Comparison of ENCODE assay signal across 1 cellular context in genomic region chr17:51121620-51122472, GRCh38.
TF ChIP-seq lines count a peak whose summit lies in the region.

No MANE protein-coding gene starts in this region.

TF ChIP-seq in K562, 482 proteins besides CTCF, POLR2A, EP300 and RAD21 (continued from another document and continues in another):
- TF ChIP-seq GTF3C2 (IDR thresholded peaks at IDR 0.05; ENCODE audit: borderline replicate concordance, extremely low read depth, insufficient read length) (no peak), ZNF224 (CRISPR knock-in tag; IDR thresholded peaks at IDR 0.05) (no peak), PATZ1 (CRISPR knock-in tag; IDR thresholded peaks at IDR 0.05; ENCODE audit: borderline replicate concordance) (no peak), GABPA (tag; conservative IDR thresholded peaks at IDR 0.05; ENCODE audit: low read depth) (no peak; the same call in 1 of the 2 replicates), TAF9B (IDR thresholded peaks at IDR 0.05; ENCODE audit: partially characterized antibody) (peak; percentile 97), CBX3 (IDR thresholded peaks at IDR 0.05; ENCODE audit: borderline replicate concordance in 1 of 2, low read length in 2 of 2) (peak in 1 of 2 experiments; percentile 79; a peak in 1 of 3 replicates), MAFG (tag; conservative IDR thresholded peaks at IDR 0.05) (peak; percentile 81), RHOXF2B (CRISPR knock-in tag; conservative IDR thresholded peaks at IDR 0.05) (no peak), MTA2 (IDR thresholded peaks at IDR 0.05; ENCODE audit: low read depth) (peak; percentile 56), ZFP36 (IDR thresholded peaks at IDR 0.05; ENCODE audit: low read depth, low read length, partially characterized antibody) (no peak), ATF7 (IDR thresholded peaks at IDR 0.05) (peak; percentile 95), KHSRP (IDR thresholded peaks at IDR 0.05) (no peak), ZC3H11A (IDR thresholded peaks at IDR 0.05; ENCODE audit: low read depth, low read length) (no peak), CEBPB (tag; IDR thresholded peaks at IDR 0.05) (peak; percentile 90), MYNN (IDR thresholded peaks at IDR 0.05) (peak; percentile 87), MYNN (CRISPR knock-in tag; IDR thresholded peaks at IDR 0.05) (no peak), CXXC5 (CRISPR knock-in tag; IDR thresholded peaks at IDR 0.05) (peak; percentile 91), GATA2 (CRISPR knock-in tag; IDR thresholded peaks at IDR 0.05) (no peak), RBM25 (IDR thresholded peaks at IDR 0.05; ENCODE audit: low read depth, low read length, severe bottlenecking) (no peak), SREBF2 (CRISPR knock-in tag; IDR thresholded peaks at IDR 0.05) (no peak), ZNF75A (CRISPR knock-in tag; IDR thresholded peaks at IDR 0.05) (no peak), YY1 (IDR thresholded peaks at IDR 0.05; ENCODE audit: borderline replicate concordance in 1 of 3, control insufficient read depth in 1 of 3, extremely low read depth in 1 of 3, insufficient read depth in 3 of 3, insufficient read length in 1 of 3, insufficient replicate concordance in 2 of 3, low read depth in 1 of 3, low read length in 2 of 3) (peak in 2 of 3 experiments; percentile 46 to 75), THRA (IDR thresholded peaks at IDR 0.05) (no peak), PCBP1 (IDR thresholded peaks at IDR 0.05; ENCODE audit: low read depth, low read length, poor library complexity, severe bottlenecking) (no peak), ZNF384 (IDR thresholded peaks at IDR 0.05; ENCODE audit: low read depth, low read length) (peak; percentile 24; the same call in 1 of the 2 replicates), HDAC2 (IDR thresholded peaks at IDR 0.05) (peak; percentile 77), ZKSCAN3 (CRISPR knock-in tag; IDR thresholded peaks at IDR 0.05) (no peak), JUNB (CRISPR knock-in tag; conservative IDR thresholded peaks at IDR 0.05) (no peak), TCF7L2 (IDR thresholded peaks at IDR 0.05; ENCODE audit: low read depth, low read length) (no peak), MAFF (IDR thresholded peaks at IDR 0.05; ENCODE audit: low read length) (peak; percentile 55; the same call in 1 of the 2 replicates), FOXO4 (CRISPR knock-in tag; IDR thresholded peaks at IDR 0.05) (no peak), HDAC6 (IDR thresholded peaks at IDR 0.05; ENCODE audit: low read depth, low read length) (no peak), DMBX1 (CRISPR knock-in tag; IDR thresholded peaks at IDR 0.05; ENCODE audit: borderline replicate concordance) (0 out of 2 replicates have a peak, but pooled peaks have one; percentile 12), JUN (IDR thresholded peaks at IDR 0.05; ENCODE audit: borderline replicate concordance, low read depth, low read length) (peak; percentile 93; the same call in 1 of the 2 replicates), JUN (CRISPR knock-in tag; IDR thresholded peaks at IDR 0.05; ENCODE audit: borderline replicate concordance) (no peak; the same call in 1 of the 2 replicates)
- TF ChIP-seq, protein P1, sequence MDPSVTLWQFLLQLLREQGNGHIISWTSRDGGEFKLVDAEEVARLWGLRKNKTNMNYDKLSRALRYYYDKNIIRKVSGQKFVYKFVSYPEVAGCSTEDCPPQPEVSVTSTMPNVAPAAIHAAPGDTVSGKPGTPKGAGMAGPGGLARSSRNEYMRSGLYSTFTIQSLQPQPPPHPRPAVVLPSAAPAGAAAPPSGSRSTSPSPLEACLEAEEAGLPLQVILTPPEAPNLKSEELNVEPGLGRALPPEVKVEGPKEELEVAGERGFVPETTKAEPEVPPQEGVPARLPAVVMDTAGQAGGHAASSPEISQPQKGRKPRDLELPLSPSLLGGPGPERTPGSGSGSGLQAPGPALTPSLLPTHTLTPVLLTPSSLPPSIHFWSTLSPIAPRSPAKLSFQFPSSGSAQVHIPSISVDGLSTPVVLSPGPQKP (CRISPR knock-in tag; IDR thresholded peaks at IDR 0.05) = no peak
- TF ChIP-seq, protein P2, sequence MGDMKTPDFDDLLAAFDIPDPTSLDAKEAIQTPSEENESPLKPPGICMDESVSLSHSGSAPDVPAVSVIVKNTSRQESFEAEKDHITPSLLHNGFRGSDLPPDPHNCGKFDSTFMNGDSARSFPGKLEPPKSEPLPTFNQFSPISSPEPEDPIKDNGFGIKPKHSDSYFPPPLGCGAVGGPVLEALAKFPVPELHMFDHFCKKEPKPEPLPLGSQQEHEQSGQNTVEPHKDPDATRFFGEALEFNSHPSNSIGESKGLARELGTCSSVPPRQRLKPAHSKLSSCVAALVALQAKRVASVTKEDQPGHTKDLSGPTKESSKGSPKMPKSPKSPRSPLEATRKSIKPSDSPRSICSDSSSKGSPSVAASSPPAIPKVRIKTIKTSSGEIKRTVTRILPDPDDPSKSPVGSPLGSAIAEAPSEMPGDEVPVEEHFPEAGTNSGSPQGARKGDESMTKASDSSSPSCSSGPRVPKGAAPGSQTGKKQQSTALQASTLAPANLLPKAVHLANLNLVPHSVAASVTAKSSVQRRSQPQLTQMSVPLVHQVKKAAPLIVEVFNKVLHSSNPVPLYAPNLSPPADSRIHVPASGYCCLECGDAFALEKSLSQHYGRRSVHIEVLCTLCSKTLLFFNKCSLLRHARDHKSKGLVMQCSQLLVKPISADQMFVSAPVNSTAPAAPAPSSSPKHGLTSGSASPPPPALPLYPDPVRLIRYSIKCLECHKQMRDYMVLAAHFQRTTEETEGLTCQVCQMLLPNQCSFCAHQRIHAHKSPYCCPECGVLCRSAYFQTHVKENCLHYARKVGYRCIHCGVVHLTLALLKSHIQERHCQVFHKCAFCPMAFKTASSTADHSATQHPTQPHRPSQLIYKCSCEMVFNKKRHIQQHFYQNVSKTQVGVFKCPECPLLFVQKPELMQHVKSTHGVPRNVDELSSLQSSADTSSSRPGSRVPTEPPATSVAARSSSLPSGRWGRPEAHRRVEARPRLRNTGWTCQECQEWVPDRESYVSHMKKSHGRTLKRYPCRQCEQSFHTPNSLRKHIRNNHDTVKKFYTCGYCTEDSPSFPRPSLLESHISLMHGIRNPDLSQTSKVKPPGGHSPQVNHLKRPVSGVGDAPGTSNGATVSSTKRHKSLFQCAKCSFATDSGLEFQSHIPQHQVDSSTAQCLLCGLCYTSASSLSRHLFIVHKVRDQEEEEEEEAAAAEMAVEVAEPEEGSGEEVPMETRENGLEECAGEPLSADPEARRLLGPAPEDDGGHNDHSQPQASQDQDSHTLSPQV (IDR thresholded peaks at IDR 0.05) = peak; percentile 47; the same call in 1 of the 2 replicates
- TF ChIP-seq, protein P3, sequence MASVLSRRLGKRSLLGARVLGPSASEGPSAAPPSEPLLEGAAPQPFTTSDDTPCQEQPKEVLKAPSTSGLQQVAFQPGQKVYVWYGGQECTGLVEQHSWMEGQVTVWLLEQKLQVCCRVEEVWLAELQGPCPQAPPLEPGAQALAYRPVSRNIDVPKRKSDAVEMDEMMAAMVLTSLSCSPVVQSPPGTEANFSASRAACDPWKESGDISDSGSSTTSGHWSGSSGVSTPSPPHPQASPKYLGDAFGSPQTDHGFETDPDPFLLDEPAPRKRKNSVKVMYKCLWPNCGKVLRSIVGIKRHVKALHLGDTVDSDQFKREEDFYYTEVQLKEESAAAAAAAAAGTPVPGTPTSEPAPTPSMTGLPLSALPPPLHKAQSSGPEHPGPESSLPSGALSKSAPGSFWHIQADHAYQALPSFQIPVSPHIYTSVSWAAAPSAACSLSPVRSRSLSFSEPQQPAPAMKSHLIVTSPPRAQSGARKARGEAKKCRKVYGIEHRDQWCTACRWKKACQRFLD (CRISPR knock-in tag; IDR thresholded peaks at IDR 0.05) = peak; percentile 81
- TF ChIP-seq, protein P4, sequence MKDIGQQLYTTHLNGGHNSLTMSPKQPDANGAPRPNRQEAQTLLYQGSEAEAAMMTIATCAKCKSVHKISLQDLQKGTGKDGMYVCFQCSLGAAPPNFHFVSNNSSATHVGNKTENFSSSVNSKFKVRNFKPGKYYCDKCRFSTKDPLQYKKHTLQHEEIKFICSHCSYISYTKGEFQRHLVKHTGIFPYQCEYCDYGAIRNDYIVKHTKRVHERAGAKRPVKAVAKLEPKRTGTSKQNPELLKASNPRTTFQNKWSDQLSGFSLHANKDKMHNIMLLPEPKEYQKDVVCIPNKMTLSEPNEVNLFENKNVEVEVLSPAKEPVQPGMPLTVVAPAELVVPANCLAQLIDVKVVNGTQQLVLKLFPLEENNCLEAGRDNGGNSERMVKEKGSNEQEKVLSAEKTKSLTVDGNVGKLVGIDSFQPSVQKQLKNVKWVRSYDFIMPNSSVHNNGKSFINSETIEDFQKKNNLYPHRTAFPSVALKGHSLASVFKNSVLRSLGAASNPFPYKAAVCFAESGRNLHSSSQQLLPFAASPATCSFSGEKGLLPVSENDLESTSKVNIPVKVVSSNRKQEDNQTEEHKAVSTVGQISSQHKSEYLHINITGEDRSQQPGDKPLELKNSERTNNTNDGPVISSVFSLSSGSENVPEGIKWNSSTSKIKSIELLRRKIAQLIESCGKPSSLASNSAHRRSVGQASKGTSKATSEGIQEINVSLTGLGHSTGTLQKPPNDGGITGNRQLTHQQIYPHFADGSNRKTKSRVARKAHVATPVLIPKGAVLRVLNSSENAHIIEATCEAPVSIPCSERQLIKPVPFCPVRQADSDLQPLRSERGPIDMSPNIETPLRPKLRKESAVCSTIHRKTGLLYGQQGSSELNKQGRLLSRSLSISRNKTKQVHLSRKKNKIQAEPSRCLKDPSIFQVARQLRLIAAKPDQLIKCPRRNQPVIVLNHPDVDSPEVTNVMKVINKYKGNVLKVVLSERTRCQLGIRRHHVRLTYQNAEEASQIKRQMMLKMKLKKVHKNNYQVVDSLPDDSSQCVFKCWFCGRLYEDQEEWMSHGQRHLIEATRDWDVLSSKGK (CRISPR knock-in tag; IDR thresholded peaks at IDR 0.05) = no peak
- TF ChIP-seq, protein P5, sequence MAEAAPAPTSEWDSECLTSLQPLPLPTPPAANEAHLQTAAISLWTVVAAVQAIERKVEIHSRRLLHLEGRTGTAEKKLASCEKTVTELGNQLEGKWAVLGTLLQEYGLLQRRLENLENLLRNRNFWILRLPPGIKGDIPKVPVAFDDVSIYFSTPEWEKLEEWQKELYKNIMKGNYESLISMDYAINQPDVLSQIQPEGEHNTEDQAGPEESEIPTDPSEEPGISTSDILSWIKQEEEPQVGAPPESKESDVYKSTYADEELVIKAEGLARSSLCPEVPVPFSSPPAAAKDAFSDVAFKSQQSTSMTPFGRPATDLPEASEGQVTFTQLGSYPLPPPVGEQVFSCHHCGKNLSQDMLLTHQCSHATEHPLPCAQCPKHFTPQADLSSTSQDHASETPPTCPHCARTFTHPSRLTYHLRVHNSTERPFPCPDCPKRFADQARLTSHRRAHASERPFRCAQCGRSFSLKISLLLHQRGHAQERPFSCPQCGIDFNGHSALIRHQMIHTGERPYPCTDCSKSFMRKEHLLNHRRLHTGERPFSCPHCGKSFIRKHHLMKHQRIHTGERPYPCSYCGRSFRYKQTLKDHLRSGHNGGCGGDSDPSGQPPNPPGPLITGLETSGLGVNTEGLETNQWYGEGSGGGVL (CRISPR knock-in tag; IDR thresholded peaks at IDR 0.05) = no peak
